9 cellular contexts compared by ENCODE assay signal in the genomic region with DNA sequence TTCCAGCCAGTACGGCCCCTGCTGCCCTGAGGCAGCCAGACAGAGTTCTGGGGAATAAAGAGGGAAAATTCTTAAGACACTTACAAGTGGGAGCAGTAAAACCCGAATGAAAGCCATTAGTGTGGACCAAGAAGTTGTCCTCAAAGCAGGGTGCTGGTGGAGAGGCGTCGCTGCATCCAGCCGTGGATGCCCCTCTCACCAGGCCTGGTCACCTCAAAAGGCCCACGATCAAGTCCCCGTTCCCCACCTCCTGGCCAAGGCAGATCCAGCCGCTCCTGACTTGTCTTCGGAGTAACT. TPM values are rescaled to one million over a fixed set of nuclear protein-coding genes. Genes with fewer than 3 reads are reported as not detected.
DNase-seq lines count a peak whose midpoint lies in the region; ATAC-seq and TF ChIP-seq lines count a peak whose summit lies in the region.
"Had no signal": no experiment of that assay in that cellular context is flagged by ENCODE, and none has a peak within 500 bp of the region (broad histone marks: within the 10 kb centered on the region; RNA-seq: fewer than 3 reads in every experiment).

No MANE protein-coding gene starts in this region.

- no peak overlapping the region for H3K4me2 ChIP-seq in PC-3 (ENCODE audit: low read length)

- TF ChIP-seq CTCF in choroid plexus epithelial cell (conservative IDR thresholded peaks at IDR 0.05; ENCODE audit: low read depth, low read length) = no peak
- no peak for TF ChIP-seq CTCF in lower leg skin (IDR thresholded peaks at IDR 0.05)
- no peak for TF ChIP-seq CTCF in PC-3 (conservative IDR thresholded peaks at IDR 0.05; ENCODE audit: low read depth, low read length)

- intact Hi-C loops in lower leg skin (cut with DNase I; ENCODE audit: low total_unique reads) = no loop called here
- intact Hi-C loops in PC-3 (cut with micrococcal nuclease) = no loop called here

- H3K9me3 ChIP-seq in NT2/D1 (ENCODE audit: insufficient read depth, low read length) (no peaks in the 10 kb centered on the region), stomach smooth muscle (ENCODE audit: control insufficient read depth in 2 of 2, low read length in 2 of 2) (no peaks in the 10 kb centered on the region), PC-3 (ENCODE audit: low read length) (no peaks in the 10 kb centered on the region)

- H2AFZ ChIP-seq in PC-3 (ENCODE audit: low read length) = no peak overlapping the region

- 17 to 24% methylated on average over 7 to 9 of the region's 9 CpGs for WGBS in lower leg skin, 2 donors

- POLR2A ChIA-PET in PC-3 (lab: Charles Lee; ENCODE audit: unreplicated experiment) = no interaction called here

- no TSS peak for BruUV-seq in PC-3 (replicated peaks; lab: Mats Ljungman, UMichigan)

- TF ChIP-seq POLR2A in lower leg skin (IDR thresholded peaks at IDR 0.05) = no peak

- H3K27ac ChIP-seq in stomach smooth muscle (ENCODE audit: low read length) (peak overlapping the region; percentile 62), PC-3 (ENCODE audit: low read length) (no peak overlapping the region)

- H3F3A ChIP-seq in PC-3 (ENCODE audit: low read length, unreplicated experiment) = no peaks in the 10 kb centered on the region

- peaks cover 5% of the 10 kb centered on the region for H3K4me1 ChIP-seq in NT2/D1 (ENCODE audit: insufficient read depth, insufficient read length)
- H3K4me1 ChIP-seq in stomach smooth muscle (ENCODE audit: control insufficient read depth, insufficient read depth, low read length) = peaks cover 49% of the 10 kb centered on the region
- H3K4me1 ChIP-seq in PC-3 (ENCODE audit: insufficient read depth, low read length) = no peaks in the 10 kb centered on the region

- H3K27me3 ChIP-seq in NT2/D1 (ENCODE audit: insufficient read depth, insufficient read length) (peaks cover 8% of the 10 kb centered on the region), stomach smooth muscle (ENCODE audit: control insufficient read depth in 1 of 2, insufficient read depth in 2 of 2, low read length in 2 of 2) (no peaks in the 10 kb centered on the region), PC-3 (ENCODE audit: low read length) (peaks cover 94% of the 10 kb centered on the region)

- H3K36me3 ChIP-seq in NT2/D1 (ENCODE audit: insufficient read depth, insufficient read length, low read length) (no peaks in the 10 kb centered on the region), stomach smooth muscle (ENCODE audit: control insufficient read depth in 2 of 2, insufficient read depth in 2 of 2, low read length in 2 of 2) (peaks cover 0 to 2% of the 10 kb centered on the region in 2 donors), PC-3 (ENCODE audit: low read depth, low read length) (no peaks in the 10 kb centered on the region)

- no peaks in the 10 kb centered on the region for H3K79me2 ChIP-seq in PC-3 (ENCODE audit: low read length)

- H4K20me1 ChIP-seq in PC-3 (ENCODE audit: low read length) = no peaks in the 10 kb centered on the region

- H3K9ac ChIP-seq in NT2/D1 (ENCODE audit: insufficient read length, low read depth) (peak overlapping the region; percentile 80), stomach smooth muscle (ENCODE audit: low read length in 2 of 2) (peak overlapping the region; percentile 70 to 90), PC-3 (ENCODE audit: low read length) (no peak overlapping the region)

- DNase-seq in NT2/D1 (ENCODE audit: low read depth, low spot score) (no peak), choroid plexus epithelial cell (ENCODE audit: low read depth) (peak; percentile 20), lower leg skin (ENCODE audit: low spot score in 2 of 2) (no peak), PC-3 (no peak)
- DNase-seq in central memory CD4-positive, alpha-beta T cell = no peak
- no peak for DNase-seq in activated CD4-positive, CD25-positive, alpha-beta regulatory T cell (lab: John Stamatoyannopoulos, UW)

- ATAC-seq in PC-3 (no peak), HG03039 (IDR thresholded peaks at IDR 0.05; ENCODE audit: unreplicated experiment) (no peak)

- H3K4me3 ChIP-seq in NT2/D1 (ENCODE audit: insufficient read length, low read depth) = peak overlapping the region; percentile 59
- H3K4me3 ChIP-seq in choroid plexus epithelial cell (ENCODE audit: low read depth, low read length) = peak overlapping the region; percentile 67
- peak overlapping the region; percentile 35 for H3K4me3 ChIP-seq in lower leg skin (ENCODE audit: low read depth, poor library complexity, severe bottlenecking)
- H3K4me3 ChIP-seq in stomach smooth muscle (ENCODE audit: low read length in 2 of 2) = peak overlapping the region; percentile 50 to 90
- H3K4me3 ChIP-seq in PC-3 (ENCODE audit: low read length) = no peak overlapping the region; the same call in 1 of the 2 replicates

- H3K9me2 ChIP-seq in PC-3 (replicated peaks; ENCODE audit: low read length) = no peaks in the 10 kb centered on the region

- CTCF ChIA-PET in PC-3 (lab: Charles Lee) = no interaction called here

RNA-seq across cellular contexts. Expression of a gene that starts 0.7 kb away (rescaled TPM):
- total RNA-seq in lower leg skin = 1 to 10 TPM; 1.1 to 5.0 (median 3.3) TPM
- not detected in 2 replicates for total RNA-seq in PC-3 (2014; rRNA removed)

RNA-seq across cellular contexts. Expression of a gene that starts 19.2 kb away (rescaled TPM):
- not detected for total RNA-seq in lower leg skin
- not detected in 2 replicates for total RNA-seq in PC-3 (2014; rRNA removed)
- total RNA-seq: renal cortical epithelial cell had no signal
